In genomic region chr1:204684551-204685235, GRCh38 we compare ENCODE assay signal across 8 cellular contexts. TPM values are rescaled to one million over a fixed set of nuclear protein-coding genes. Genes with fewer than 3 reads are reported as not detected.
DNase-seq lines count a peak whose midpoint lies in the region; ATAC-seq and TF ChIP-seq lines count a peak whose summit lies in the region.

No MANE protein-coding gene starts in this region.

- H3K27me3 ChIP-seq in RWPE2 (ENCODE audit: insufficient read depth, poor library complexity, severe bottlenecking) (peaks cover 27% of the 10 kb centered on the region), right atrium auricular region (no peaks in the 10 kb centered on the region)

- intact Hi-C loops in sciatic nerve (cut with DNase I), result no loop called here

- no peaks in the 10 kb centered on the region for H3K9me3 ChIP-seq in RWPE2 (ENCODE audit: severe bottlenecking)
- H3K9me3 ChIP-seq in right atrium auricular region, result no peaks in the 10 kb centered on the region

- H3K4me3 ChIP-seq in RWPE2 (ENCODE audit: severe bottlenecking), result peak overlapping the region; percentile 32
- peak overlapping the region; percentile 48 to 59 for H3K4me3 ChIP-seq in right atrium auricular region

- H3K36me3 ChIP-seq in RWPE2 (ENCODE audit: low read depth), result no peaks in the 10 kb centered on the region
- no peaks in the 10 kb centered on the region for H3K36me3 ChIP-seq in right atrium auricular region

- in situ Hi-C loops in GM13976 (cut with MboI; ENCODE audit: low sequenced_read_pairs, unreplicated experiment), result no loop called here

- ATAC-seq in RWPE2 (ENCODE audit: low read depth) (peak; percentile 31), sciatic nerve (peak; percentile 52), GM21786 (IDR thresholded peaks at IDR 0.05; ENCODE audit: unreplicated experiment) (no peak), HG03469 (IDR thresholded peaks at IDR 0.05; ENCODE audit: unreplicated experiment) (no peak)

- TF ChIP-seq CTCF in GM13976 (IDR thresholded peaks at IDR 0.05; ENCODE audit: borderline replicate concordance, control extremely low read depth, extremely low read depth, insufficient read depth, missing control alignments) (no peak), RWPE2 (IDR thresholded peaks at IDR 0.05; ENCODE audit: poor library complexity, severe bottlenecking) (no peak), right atrium auricular region (IDR thresholded peaks at IDR 0.05) (no peak)

- peak; percentile 45 for DNase-seq in GM13976 (ENCODE audit: low spot score)
- no peak for DNase-seq in RWPE2 (ENCODE audit: low spot score)
- DNase-seq in right atrium auricular region (ENCODE audit: low spot score), result no peak
- DNase-seq in sciatic nerve (ENCODE audit: low spot score), result no peak
- DNase-seq in NK-92 treated with Interleukin-12 subunit alpha and Interleukin-12 subunit beta, amount 100 ng/mL, for 24 hours (lab: John Stamatoyannopoulos, UW), result no peak
- DNase-seq in NCI-H345 (lab: John Stamatoyannopoulos, UW), result no peak

- H3K4me1 ChIP-seq in RWPE2 (ENCODE audit: insufficient read depth, poor library complexity, severe bottlenecking), result no peaks in the 10 kb centered on the region
- H3K4me1 ChIP-seq in right atrium auricular region, result peaks cover 0 to 22% of the 10 kb centered on the region in 2 donors

- H3K27ac ChIP-seq in RWPE2 (ENCODE audit: poor library complexity, severe bottlenecking), result no peak overlapping the region
- H3K27ac ChIP-seq in right atrium auricular region, result peak overlapping the region; percentile 55 to 62

RNA-seq across cellular contexts. Expression of gene LRRN2, which starts 0.8 kb away (rescaled TPM):
- total RNA-seq in right atrium auricular region (1 to 10 TPM; 6.6 to 8.2 TPM), sciatic nerve (12.0 TPM)

Comparison
In these comparisons a context has a peak if more than half of its experiments do, and no peak if none do; other contexts are left out.
1. ATAC-seq: peak in RWPE2 (single experiment) and sciatic nerve (single experiment); none in GM21786 (single experiment) and HG03469 (single experiment).